7 cellular contexts compared by ENCODE assay signal in genomic region chr17:2724783-2725164, GRCh38. TPM values are rescaled to one million over a fixed set of nuclear protein-coding genes. Genes with fewer than 3 reads are reported as not detected.
DNase-seq lines count a peak whose midpoint lies in the region; ATAC-seq and TF ChIP-seq lines count a peak whose summit lies in the region.

No MANE protein-coding gene starts in this region.

- intact Hi-C loops in activated naive CD4-positive, alpha-beta T cell treated with anti-CD3 and anti-CD28 coated beads for 36 hours (cut with micrococcal nuclease) = no loop called here
- intact Hi-C loops in spleen (cut with DNase I; ENCODE audit: low total_unique reads) = no loop called here

- TF ChIP-seq CTCF in hepatocyte (IDR thresholded peaks at IDR 0.05; ENCODE audit: poor library complexity) (no peak), spleen (IDR thresholded peaks at IDR 0.05 in 8 of 11, conservative IDR thresholded peaks at IDR 0.05 in 3 of 11) (peak in 2 of 11 experiments; percentile 13 to 16)

- in situ Hi-C loops in KBM-7 (cut with MboI; ENCODE audit: low pct_unique_long_range_greater_than_20kb, low sequenced_read_pairs) = no loop called here

- peaks cover 16% of the 10 kb centered on the region for H3K27me3 ChIP-seq in hepatocyte
- H3K27me3 ChIP-seq in spleen (replicated peaks in 1 of 7) = peaks cover 0 to 64% (median 28%) of the 10 kb centered on the region in 7 donors
- H3K27me3 ChIP-seq in Karpas-422 (ENCODE audit: low read length) = no peaks in the 10 kb centered on the region

- no peak overlapping the region for H2AFZ ChIP-seq in hepatocyte
- no peak overlapping the region for H2AFZ ChIP-seq in Karpas-422 (ENCODE audit: low read length)

- H3K4me1 Mint-ChIP-seq in activated naive CD4-positive, alpha-beta T cell treated with anti-CD3 and anti-CD28 coated beads for 36 hours (ENCODE audit: low read depth) = peaks cover 22% of the 10 kb centered on the region

- 8% methylated on average over 19 of the region's 40 CpGs for WGBS in hepatocyte (ENCODE audit: low lambda C conversion rate, missing lambda C conversion rate)
- WGBS in spleen, 5 donors = 3 to 10% (median 4%) methylated on average over 15 to 40 of the region's 40 CpGs

- H3K9me2 ChIP-seq in hepatocyte (replicated peaks; ENCODE audit: insufficient read depth) (no peaks in the 10 kb centered on the region), Karpas-422 (replicated peaks; ENCODE audit: insufficient read depth, low read length) (no peaks in the 10 kb centered on the region)

- TF ChIP-seq POLR2A in spleen (IDR thresholded peaks at IDR 0.05) = no peak

- H3K9me3 Mint-ChIP-seq in activated naive CD4-positive, alpha-beta T cell treated with anti-CD3 and anti-CD28 coated beads for 36 hours = no peaks in the 10 kb centered on the region

- peak overlapping the region; percentile 29 for H3K4me3 Mint-ChIP-seq in activated naive CD4-positive, alpha-beta T cell treated with anti-CD3 and anti-CD28 coated beads for 36 hours

- H3K4me1 ChIP-seq in hepatocyte (ENCODE audit: insufficient read depth) (peaks cover 3% of the 10 kb centered on the region), spleen (peaks cover 0 to 20% (median 13%) of the 10 kb centered on the region in 6 donors), Karpas-422 (ENCODE audit: low read length) (no peaks in the 10 kb centered on the region)

- DNase-seq in KBM-7 (peak; percentile 51), hepatocyte (ENCODE audit: low spot score) (peak; percentile 71), spleen (no peak), NCI-H1694 (lab: John Stamatoyannopoulos, UW) (no peak), Karpas-422 (no peak)
- peak; percentile 56 for DNase-seq in activated naive CD4-positive, alpha-beta T cell treated with anti-CD3 and anti-CD28 coated beads for 36 hours

- H4K20me1 ChIP-seq in hepatocyte (ENCODE audit: insufficient read depth, poor library complexity, severe bottlenecking) (no peaks in the 10 kb centered on the region), Karpas-422 (ENCODE audit: insufficient read depth, low read depth, low read length) (no peaks in the 10 kb centered on the region)

- H3K36me3 ChIP-seq in hepatocyte (replicated peaks; ENCODE audit: insufficient read depth, low read depth) = no peaks in the 10 kb centered on the region
- H3K36me3 ChIP-seq in spleen = no peaks in the 10 kb centered on the region
- H3K36me3 ChIP-seq in Karpas-422 (ENCODE audit: insufficient read depth, low read length) = no peaks in the 10 kb centered on the region

- no peaks in the 10 kb centered on the region for H3K9me3 ChIP-seq in hepatocyte (ENCODE audit: low read depth)
- no peaks in the 10 kb centered on the region for H3K9me3 ChIP-seq in spleen
- H3K9me3 ChIP-seq in Karpas-422 (ENCODE audit: low read length) = no peaks in the 10 kb centered on the region

- H3K9ac ChIP-seq in Karpas-422 (ENCODE audit: low read length) = no peak overlapping the region

- H3K27ac Mint-ChIP-seq in activated naive CD4-positive, alpha-beta T cell treated with anti-CD3 and anti-CD28 coated beads for 36 hours = no peak overlapping the region

- no peaks in the 10 kb centered on the region for H3K79me2 ChIP-seq in hepatocyte
- H3K79me2 ChIP-seq in Karpas-422 (ENCODE audit: low read length) = no peaks in the 10 kb centered on the region

- ATAC-seq in HG02981 (IDR thresholded peaks at IDR 0.05; ENCODE audit: unreplicated experiment) = no peak

- CTCF ChIA-PET in activated naive CD4-positive, alpha-beta T cell treated with anti-CD3 and anti-CD28 coated beads for 36 hours (lab: Charles Lee) = interaction anchor here (0.6 to 1.9 kb wide), 6 partner anchors 9 to 342 kb away, joined by 3 to 5 read pairs (median 3); no protein-coding TSS in a partner anchor

- no peak overlapping the region for H3K27ac ChIP-seq in hepatocyte
- no peak overlapping the region for H3K27ac ChIP-seq in spleen
- no peak overlapping the region for H3K27ac ChIP-seq in Karpas-422 (ENCODE audit: low read length)

- H3K27me3 Mint-ChIP-seq in activated naive CD4-positive, alpha-beta T cell treated with anti-CD3 and anti-CD28 coated beads for 36 hours (ENCODE audit: low read depth) = peaks cover 25% of the 10 kb centered on the region

- H3K36me3 Mint-ChIP-seq in activated naive CD4-positive, alpha-beta T cell treated with anti-CD3 and anti-CD28 coated beads for 36 hours (ENCODE audit: low read depth) = no peaks in the 10 kb centered on the region

- H3K4me2 ChIP-seq in hepatocyte = peak overlapping the region; percentile 83
- H3K4me2 ChIP-seq in Karpas-422 (ENCODE audit: low read depth, low read length, poor library complexity, severe bottlenecking) = no peak overlapping the region

- H3K4me3 ChIP-seq in hepatocyte = no peak overlapping the region
- peak overlapping the region in 6 of 8 donors; percentile 13 to 68 (median 34) for H3K4me3 ChIP-seq in spleen
- H3K4me3 ChIP-seq in Karpas-422 (ENCODE audit: low read length) = no peak overlapping the region

RNA-seq across cellular contexts. Expression of gene CLUH, which starts 13.2 kb away (rescaled TPM):
- total RNA-seq in activated naive CD4-positive, alpha-beta T cell treated with anti-CD3 and anti-CD28 coated beads for 36 hours = 10 to 100 TPM; 72.7 to 81.4 TPM
- total RNA-seq in hepatocyte (28.7 and 45.5 TPM in 2 replicates), spleen (10 to 100 TPM; 37.9 to 82.6 (median 51.1) TPM)
- polyA plus RNA-seq in hepatocyte (50.2 and 54.4 TPM in 2 replicates), spleen (10 to 100 TPM; 14.3 to 48.7 (median 26.5) TPM)
- total RNA-seq in Karpas-422 (2014; rRNA removed; shearing (Covaris generic); ENCODE audit: low replicate concordance) = 39.1 and 67.3 TPM in 2 replicates

RNA-seq across cellular contexts. Expression of gene CCDC92B, which starts 24.7 kb away (rescaled TPM):
- total RNA-seq in activated naive CD4-positive, alpha-beta T cell treated with anti-CD3 and anti-CD28 coated beads for 36 hours = under 1 TPM; 0.07 to 0.12 TPM
- total RNA-seq in hepatocyte = 0.12 TPM in 1 of 2 replicates, not detected in the other
- 0.10 TPM in 1 of 2 replicates, not detected in the other for polyA plus RNA-seq in hepatocyte
- total RNA-seq in spleen = under 1 TPM in 4 of 7 donors, not detected in 3; 0.14 to 0.26 (median 0.22) TPM
- under 1 TPM; 0.03 to 0.20 (median 0.06) TPM for polyA plus RNA-seq in spleen
- total RNA-seq in Karpas-422 (2014; rRNA removed; shearing (Covaris generic); ENCODE audit: low replicate concordance) = not detected in 2 replicates

Comparison
In these comparisons a context has a peak if more than half of its experiments do, and no peak if none do; other contexts are left out.
1. DNase-seq: peak in KBM-7 (single experiment), activated naive CD4-positive, alpha-beta T cell treated with anti-CD3 and anti-CD28 coated beads for 36 hours (single experiment) and hepatocyte (single experiment); none in spleen (single experiment), NCI-H1694 (single experiment) and Karpas-422 (single experiment).
2. H3K4me3 ChIP-seq: peak in spleen (6 of 8); none in hepatocyte (single experiment) and Karpas-422 (single experiment).